Comparison of ENCODE assay signal across 8 cellular contexts in genomic region chr7:45574521-45575500, GRCh38. TPM values are rescaled to one million over a fixed set of nuclear protein-coding genes. Genes with fewer than 3 reads are reported as not detected.
DNase-seq lines count a peak whose midpoint lies in the region; ATAC-seq, FAIRE-seq and TF ChIP-seq lines count a peak whose summit lies in the region.

No MANE protein-coding gene starts in this region.

- POLR2A ChIA-PET in H1 (lab: Charles Lee; ENCODE audit: partially characterized antibody), result interaction anchor here (0.9 to 1.8 kb wide), 2 partner anchors 12 to 194 kb away, joined by 3 read pairs; no protein-coding TSS in a partner anchor

- TF ChIP-seq POLR2A in H1 (IDR thresholded peaks at IDR 0.05; ENCODE audit: control extremely low read depth in 1 of 2, low read depth in 2 of 2, low read length in 2 of 2), result peak in 1 of 2 experiments; percentile 26; a peak in 1 of 3 replicates

- no peak overlapping the region for H3K4ac ChIP-seq in H1 (replicated peaks; ENCODE audit: insufficient read length, low read depth, low read length)
- no peak overlapping the region for H3K4ac ChIP-seq in mesenchymal stem cell (ENCODE audit: low read depth in 1 of 2, low read length in 2 of 2)

- H3K79me1 ChIP-seq in H1 (ENCODE audit: low read depth, low read length) (no peaks in the 10 kb centered on the region), mesenchymal stem cell (replicated peaks; ENCODE audit: low read length, poor library complexity, severe bottlenecking) (no peaks in the 10 kb centered on the region)

- 1% methylated on average over 52 of the region's 104 CpGs; no CpG with 5 or more reads in 1 of the 2 experiments for WGBS in H1 (ENCODE audit: extremely low coverage in 1 of 2, insufficient coverage in 1 of 2, insufficient read length in 1 of 2, insufficient replicate concordance in 2 of 2, low coverage in 1 of 2, low lambda C conversion rate in 2 of 2, missing lambda C conversion rate in 1 of 2), 2 experiments
- WGBS in mesenchymal stem cell, result 3% methylated on average over 66 of the region's 104 CpGs

- no peak overlapping the region for H2BK20ac ChIP-seq in H1 (ENCODE audit: low read length)

- H4K8ac ChIP-seq in H1 (ENCODE audit: extremely low read depth, insufficient read depth, low read length) (peak overlapping the region; percentile 74), mesenchymal stem cell (ENCODE audit: low read length) (peak overlapping the region; percentile 38)

- H3K27ac ChIP-seq in H1 (ENCODE audit: low read depth, low read length), result no peak overlapping the region
- H3K27ac ChIP-seq in mesenchymal stem cell (ENCODE audit: low read length, poor library complexity, severe bottlenecking), result no peak overlapping the region

- no peak overlapping the region for H3K23ac ChIP-seq in H1 (ENCODE audit: insufficient read length)
- no peak overlapping the region for H3K23ac ChIP-seq in mesenchymal stem cell (ENCODE audit: low read length in 2 of 2)

- H3K9ac ChIP-seq in H1 (replicated peaks in 1 of 4; ENCODE audit: extremely low read depth in 1 of 4, low read depth in 3 of 4, low read length in 3 of 4) (peak overlapping the region; percentile 14 to 84 (median 45); a peak in 6 of 7 replicates), mesenchymal stem cell (ENCODE audit: low read length) (peak overlapping the region; percentile 50)

- H4K5ac ChIP-seq in H1 (ENCODE audit: insufficient read length, low read depth, low read length), result no peak overlapping the region

- H3K4me1 ChIP-seq in H1 (replicated peaks in 1 of 4; ENCODE audit: control insufficient read depth in 3 of 4, insufficient read depth in 4 of 4, low read length in 3 of 4) (peaks cover 5 to 34% (median 27%) of the 10 kb centered on the region in 4 experiments), mesenchymal stem cell (ENCODE audit: control insufficient read depth, insufficient read depth, low read depth, low read length) (peaks cover 10% of the 10 kb centered on the region)

- H3K9me3 ChIP-seq in H1 (ENCODE audit: insufficient read depth in 2 of 2, low read depth in 1 of 2, low read length in 1 of 2) (no peaks in the 10 kb centered on the region), mesenchymal stem cell (ENCODE audit: control insufficient read depth, low read length) (no peaks in the 10 kb centered on the region)

- no peak for TF ChIP-seq EP300 in H1 (IDR thresholded peaks at IDR 0.05; ENCODE audit: borderline replicate concordance in 1 of 2, low read depth in 2 of 2, low read length in 2 of 2)

- H3K79me2 ChIP-seq in H1 (ENCODE audit: control insufficient read depth in 1 of 2, insufficient read depth in 2 of 2, low read length in 2 of 2), result peaks cover 0 to 6% of the 10 kb centered on the region in 2 experiments; a peak in 1 of 4 replicates

- peak overlapping the region; percentile 72; the same call in 1 of the 2 replicates for H2BK15ac ChIP-seq in H1 (ENCODE audit: low read length)
- no peak overlapping the region for H2BK15ac ChIP-seq in mesenchymal stem cell (ENCODE audit: low read depth, poor library complexity, severe bottlenecking)

- H3K56ac ChIP-seq in H1 (replicated peaks; ENCODE audit: insufficient read length, low read depth, low read length), result no peak overlapping the region

- H3K4me3 ChIP-seq in H1 (ENCODE audit: extremely low read depth in 1 of 4, insufficient read depth in 2 of 4, low read depth in 3 of 4, low read length in 4 of 4) (peak overlapping the region; percentile 62 to 86 (median 74)), mesenchymal stem cell (ENCODE audit: insufficient read depth in 1 of 2, low read depth in 1 of 2, low read length in 2 of 2) (peak overlapping the region; percentile 48 to 78)

- H3K36me3 ChIP-seq in H1 (ENCODE audit: control insufficient read depth in 2 of 4, insufficient read depth in 4 of 4, low read length in 3 of 4), result no peaks in the 10 kb centered on the region
- no peaks in the 10 kb centered on the region for H3K36me3 ChIP-seq in mesenchymal stem cell (ENCODE audit: control insufficient read depth in 1 of 2, insufficient read depth in 2 of 2, low read depth in 1 of 2, low read length in 2 of 2)

- TF ChIP-seq RAD21 in H1 (IDR thresholded peaks at IDR 0.05 in 1 of 2, conservative IDR thresholded peaks at IDR 0.05 in 1 of 2; ENCODE audit: low read depth in 2 of 2, low read length in 2 of 2), result peak in 1 of 2 experiments; percentile 11; a peak in 2 of 4 replicates

- H4K91ac ChIP-seq in H1 (replicated peaks; ENCODE audit: insufficient read length, low read length) (no peak overlapping the region), mesenchymal stem cell (ENCODE audit: low read length) (no peak overlapping the region)

- CTCF ChIA-PET in H1 (lab: Charles Lee; ENCODE audit: partially characterized antibody), result interaction anchor here (0.8 to 1.4 kb wide), 3 partner anchors 12 to 22 kb away, joined by 3 read pairs; no protein-coding TSS in a partner anchor

- H2BK12ac ChIP-seq in H1 (ENCODE audit: low read depth, low read length), result peak overlapping the region; percentile 92; the same call in 1 of the 2 replicates
- no peak overlapping the region for H2BK12ac ChIP-seq in mesenchymal stem cell (ENCODE audit: low read length in 2 of 2)

- ATAC-seq in GM19438 (IDR thresholded peaks at IDR 0.05; ENCODE audit: low read depth, unreplicated experiment) (peak; percentile 63), GM19397 (IDR thresholded peaks at IDR 0.05; ENCODE audit: unreplicated experiment) (no peak), GM18520 (IDR thresholded peaks at IDR 0.05; ENCODE audit: unreplicated experiment) (no peak)

- H3K18ac ChIP-seq in H1 (ENCODE audit: extremely low read depth, low read length) (peak overlapping the region; percentile 93), mesenchymal stem cell (ENCODE audit: low read depth in 1 of 2, low read length in 2 of 2) (no peak overlapping the region)

- no peak for FAIRE-seq in H1 (lab: Jason Lieb, UNC)

- no peak overlapping the region for H3K14ac ChIP-seq in H1 (ENCODE audit: insufficient read length)
- no peak overlapping the region for H3K14ac ChIP-seq in mesenchymal stem cell (ENCODE audit: low read length in 2 of 2)

- H2BK5ac ChIP-seq in H1 (ENCODE audit: low read depth, low read length) (peak overlapping the region; percentile 40; the same call in 1 of the 2 replicates), mesenchymal stem cell (ENCODE audit: low read depth, low read length, poor library complexity, severe bottlenecking) (no peak overlapping the region)

- H4K20me1 ChIP-seq in H1 (replicated peaks in 1 of 2; ENCODE audit: control insufficient read depth in 1 of 2, insufficient read depth in 2 of 2, low read length in 2 of 2), result peaks cover 2 to 10% of the 10 kb centered on the region in 2 experiments

- H2BK120ac ChIP-seq in H1 (replicated peaks; ENCODE audit: low read depth, low read length) (no peak overlapping the region), mesenchymal stem cell (ENCODE audit: low read depth, low read length) (no peak overlapping the region)

- H3K27me3 ChIP-seq in H1 (replicated peaks in 1 of 4; ENCODE audit: control insufficient read depth in 3 of 4, extremely low read depth in 1 of 4, insufficient read depth in 3 of 4, low read length in 3 of 4) (peaks cover 7 to 40% (median 37%) of the 10 kb centered on the region in 4 experiments), mesenchymal stem cell (ENCODE audit: control insufficient read depth in 1 of 2, insufficient read depth in 1 of 2, low read length in 2 of 2) (peaks cover 58 to 82% of the 10 kb centered on the region in 2 experiments)

- H3K4me2 ChIP-seq in H1 (ENCODE audit: insufficient read depth in 1 of 2, low read depth in 2 of 2, low read length in 2 of 2) (peak overlapping the region; percentile 98 to 100), mesenchymal stem cell (ENCODE audit: low read length, poor library complexity, severe bottlenecking) (peak overlapping the region; percentile 97)

- H2AK5ac ChIP-seq in H1 (ENCODE audit: low read depth, low read length), result no peak overlapping the region
- no peak overlapping the region for H2AK5ac ChIP-seq in mesenchymal stem cell (ENCODE audit: low read length, severe bottlenecking)

- peak in 2 of 3 experiments; percentile 26 to 34; a peak in 3 of 4 replicates for TF ChIP-seq CTCF in H1 (IDR thresholded peaks at IDR 0.05; ENCODE audit: control extremely low read depth in 1 of 3, insufficient read depth in 1 of 3, low read depth in 1 of 3, low read length in 3 of 3)

- DNase-seq in COLO668 (lab: John Stamatoyannopoulos, UW; ENCODE audit: unreplicated experiment), result peak; percentile 88
- DNase-seq in NOMO-1 treated with DMSO at 0.1 percent for 48 hours (lab: John Stamatoyannopoulos, UW; ENCODE audit: unreplicated experiment), result peak; percentile 26
- peak in 1 of 2 experiments; percentile 64 for DNase-seq in H1 (ENCODE audit: low read depth in 1 of 2, low spot score in 2 of 2)
- peak; percentile 64 for DNase-seq in mesenchymal stem cell
- DNase-seq in NAMALWA (ENCODE audit: low spot score), result no peak

- H2AFZ ChIP-seq in H1 (ENCODE audit: low read length) (0 out of 2 replicates have a peak overlapping the region, but pooled peaks have one; percentile 39), mesenchymal stem cell (ENCODE audit: low read depth, low read length) (no peak overlapping the region)

- H3K23me2 ChIP-seq in H1 (ENCODE audit: low read depth, low read length), result peaks cover 18% of the 10 kb centered on the region

TF ChIP-seq in H1, 55 proteins besides CTCF, POLR2A, EP300 and RAD21 (continues in another document):
- 0 out of 2 replicates have a peak, but pooled peaks have one; percentile 44 for TF ChIP-seq GABPA (IDR thresholded peaks at IDR 0.05; ENCODE audit: borderline replicate concordance, insufficient read depth, low read length)
- TF ChIP-seq CBX5 (IDR thresholded peaks at IDR 0.05; ENCODE audit: low read depth, low read length), result no peak
- peak; percentile 71 for TF ChIP-seq EZH2 (IDR thresholded peaks at IDR 0.05; ENCODE audit: low read depth, low read length, severe bottlenecking)
- TF ChIP-seq SIRT6 (IDR thresholded peaks at IDR 0.05; ENCODE audit: low read length), result no peak
- TF ChIP-seq ATF3 (IDR thresholded peaks at IDR 0.05; ENCODE audit: insufficient read depth, low read depth, low read length), result no peak

RNA-seq across cellular contexts. Expression of gene ADCY1, which starts 0.6 kb away (rescaled TPM):
- 25.9 and 26.9 TPM in 2 replicates for total RNA-seq in H1 (2021; fragmentation: NEBNext Ultra II Directional; extraction: Animal tissue kit (Norgen Biotek cat#: 25700))
- polyA plus RNA-seq in H1 (2011; rRNA removed), result 7.9 and 11.8 TPM in 2 replicates
- polyA plus RNA-seq in H1 (2011; cell fraction: cytosol; rRNA removed), result 10.0 TPM
- polyA plus RNA-seq in H1 (2011; cell fraction: nucleus; rRNA removed), result 19.8 TPM
- 10.6 to 12.4 TPM (median 11.8 TPM) in 4 replicates for polyA plus RNA-seq in H1 (2012, experiment 1 of 2)
- polyA plus RNA-seq in H1 (2012, experiment 2 of 2), result 5.5 TPM
- polyA plus RNA-seq in H1 (2013, experiment 1 of 2), result 13.8 TPM
- 13.3 TPM for polyA plus RNA-seq in H1 (2013, experiment 2 of 2)
- polyA minus RNA-seq in H1 (2011; rRNA and poly(A)+ RNA removed), result 40.6 and 43.2 TPM in 2 replicates
- 14.8 TPM for polyA minus RNA-seq in H1 (2011; cell fraction: cytosol; rRNA and poly(A)+ RNA removed)
- polyA minus RNA-seq in H1 (2011; cell fraction: nucleus; rRNA and poly(A)+ RNA removed), result 21.8 TPM
- polyA plus RNA-seq in mesenchymal stem cell (2013, experiment 1 of 2), result 0.19 TPM
- polyA plus RNA-seq in mesenchymal stem cell (2013, experiment 2 of 2), result 0.12 TPM
